Comparison of ENCODE assay signal across 25 cellular contexts in genomic region chr1:79662596-79662995, GRCh38.
"Had no signal": no experiment of that assay in that cellular context is flagged by ENCODE, and none has a peak within 500 bp of the region (broad histone marks: within the 10 kb centered on the region; RNA-seq: fewer than 3 reads in every experiment).

No MANE protein-coding gene starts in this region.

- H3K27me3 ChIP-seq: dorsolateral prefrontal cortex, gastroesophageal sphincter, heart left ventricle, hepatocyte, neural progenitor cell, right atrium auricular region, stomach, thyroid gland had no signal

- H3K79me2 ChIP-seq: hepatocyte had no signal

- H3K36me3 ChIP-seq: gastroesophageal sphincter, heart left ventricle, neural progenitor cell, prostate gland, right atrium auricular region, stomach, thyroid gland had no signal

- ATAC-seq: esophagus mucosa; gastroesophageal sphincter; heart left ventricle; left lobe of liver; naive thymus-derived CD4-positive, alpha-beta T cell; sciatic nerve; stimulated activated effector memory CD8-positive, alpha-beta T cell treated with anti-CD3 and anti-CD28 coated beads, Interleukin-12 subunit alpha, Interleukin-12 subunit beta, amount 100 ng/mL, for 72 hours had no signal

- H3K4me2 ChIP-seq: hepatocyte, neural progenitor cell, smooth muscle cell had no signal

- DNase-seq: dorsolateral prefrontal cortex; effector CD4-positive, alpha-beta T cell; heart left ventricle; kidney; mesendoderm; midbrain; naive thymus-derived CD4-positive, alpha-beta T cell; stimulated activated CD4-positive, alpha-beta T cell treated with anti-CD3 and anti-CD28 coated beads, Interleukin-12 subunit alpha, Interleukin-12 subunit beta, amount 100 ng/mL, for 4 hours; stimulated activated CD4-positive, alpha-beta T cell treated with anti-CD3 and anti-CD28 coated beads, Interleukin-2, amount 100 ng/mL, for 24 hours; stimulated activated CD4-positive, alpha-beta T cell treated with anti-CD3 and anti-CD28 coated beads, Interleukin-4, amount 100 ng/mL, for 24 hours; stimulated activated naive CD4-positive, alpha-beta T cell treated with Interleukin-2 at 50 U/mL for 16 hours; stomach; thyroid gland; trophoblast cell had no signal

- H2AFZ ChIP-seq: hepatocyte, neural progenitor cell had no signal

- H3K9me3 ChIP-seq: gastroesophageal sphincter, prostate gland, right atrium auricular region, stomach, thyroid gland had no signal

- H3K4me1 ChIP-seq: gastroesophageal sphincter, heart left ventricle, prostate gland, right atrium auricular region, stomach, thyroid gland had no signal

- H3K4me3 ChIP-seq: dorsolateral prefrontal cortex, gastroesophageal sphincter, heart left ventricle, hepatocyte, neural progenitor cell, prostate gland, right atrium auricular region, smooth muscle cell, stomach, thyroid gland had no signal

- H3K27ac ChIP-seq: dorsolateral prefrontal cortex, epithelial cell of prostate, gastroesophageal sphincter, heart left ventricle, hepatocyte, neural progenitor cell, prostate gland, right atrium auricular region, stomach, thyroid gland had no signal
